ENCODE assay signal across 15 cellular contexts in the genomic region with DNA sequence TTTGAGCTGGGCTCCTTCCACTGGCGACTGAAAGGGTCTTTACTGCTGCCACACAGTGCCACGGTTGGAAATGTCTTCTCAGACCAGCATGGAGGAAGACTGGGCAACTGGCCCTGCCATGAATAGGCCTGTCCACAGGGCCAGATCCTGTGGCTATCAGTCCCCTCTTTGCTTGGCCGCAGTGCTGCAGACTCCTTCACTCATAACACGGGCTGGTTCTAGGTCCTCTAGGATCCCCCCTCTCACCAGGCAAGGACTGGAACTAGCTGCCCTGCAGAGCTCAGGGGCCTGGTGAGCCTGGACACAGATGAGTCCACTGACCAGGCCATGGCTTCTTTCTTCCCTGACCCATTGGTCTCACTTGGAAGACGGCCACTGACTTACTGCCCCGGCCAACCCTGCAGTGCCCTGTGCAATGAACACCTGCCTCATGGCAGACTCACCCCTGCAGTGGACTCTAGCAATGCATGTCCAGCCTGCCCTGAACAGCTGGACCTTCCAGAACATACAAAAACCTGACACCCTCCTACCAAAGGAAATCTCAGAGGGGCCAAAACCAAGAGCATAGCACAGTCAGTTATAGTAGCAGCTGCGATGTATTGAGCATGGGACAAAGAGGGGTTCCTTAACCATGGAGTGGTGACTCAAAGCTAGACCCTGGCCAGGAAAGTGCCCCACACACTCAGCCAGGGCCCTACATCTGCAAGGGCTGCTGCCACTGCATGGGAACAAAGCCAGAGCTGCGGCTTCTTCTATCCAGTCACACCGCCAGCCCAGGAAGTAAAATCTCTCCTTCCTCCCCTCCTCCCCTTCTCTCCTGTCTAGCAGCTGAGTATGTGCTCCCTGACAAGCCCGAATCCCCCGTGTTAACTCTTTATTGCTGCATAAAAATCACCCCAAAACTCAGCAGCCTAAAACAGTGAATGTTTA.
DNase-seq lines count a peak whose midpoint lies in the region; TF ChIP-seq lines count a peak whose summit lies in the region.
"Had no signal": no experiment of that assay in that cellular context is flagged by ENCODE, and none has a peak within 500 bp of the region (broad histone marks: within the 10 kb centered on the region; RNA-seq: fewer than 3 reads in every experiment).

No MANE protein-coding gene starts in this region.

- H3K27me3 Mint-ChIP-seq in neural crest cell (ENCODE audit: low read depth), result no peaks in the 10 kb centered on the region

- POLR2A ChIA-PET in RWPE1 (lab: Yijun Ruan, JAX; ENCODE audit: low non-redundant PET), result no interaction called here

- CTCF ChIA-PET in RWPE1 (lab: Yijun Ruan, JAX), result interaction anchor here (0.6 to 0.8 kb wide), 2 partner anchors 12 to 46 kb away, joined by 3 read pairs; no protein-coding TSS in a partner anchor

- no peak for TF ChIP-seq CTCF in neural crest cell (conservative IDR thresholded peaks at IDR 0.05)
- no peak for TF ChIP-seq CTCF in RWPE1 (conservative IDR thresholded peaks at IDR 0.05; ENCODE audit: low read depth)

- H3K4me3 Mint-ChIP-seq in neural crest cell, result no peak overlapping the region
- H3K4me3 Mint-ChIP-seq: natural killer cell treated with Interleukin-12 subunit alpha and Interleukin-12 subunit beta and Interleukin-15 and Interleukin-18, amount 100 ng/mL, for 72 hours had no signal

- no peaks in the 10 kb centered on the region for H3K9me3 Mint-ChIP-seq in neural crest cell
- H3K9me3 Mint-ChIP-seq: natural killer cell treated with Interleukin-12 subunit alpha and Interleukin-12 subunit beta and Interleukin-15 and Interleukin-18, amount 100 ng/mL, for 72 hours had no signal

- peaks cover 7% of the 10 kb centered on the region for H3K4me1 Mint-ChIP-seq in neural crest cell

- H3K27ac Mint-ChIP-seq in neural crest cell (ENCODE audit: unreplicated experiment), result peak overlapping the region; percentile 16
- H3K27ac Mint-ChIP-seq: natural killer cell treated with Interleukin-12 subunit alpha and Interleukin-12 subunit beta and Interleukin-15 and Interleukin-18, amount 100 ng/mL, for 72 hours had no signal

- H3K27ac ChIP-seq in RWPE1, result no peak overlapping the region

- DNase-seq in NCI-H2227 (lab: John Stamatoyannopoulos, UW; ENCODE audit: unreplicated experiment) (peak; percentile 1), NCI-H2227 treated with DMSO at 0.1 percent for 48 hours (lab: John Stamatoyannopoulos, UW) (no peak), Kasumi-1 (lab: John Stamatoyannopoulos, UW) (peak; percentile 30 to 36), ecto neural progenitor cell (ENCODE audit: low spot score) (peak; percentile 41), neural crest cell (ENCODE audit: low read depth, low spot score) (no peak), RWPE1 (ENCODE audit: low spot score) (no peak), activated gamma-delta T cell (lab: John Stamatoyannopoulos, UW) (no peak), GOT3 (lab: John Stamatoyannopoulos, UW) (no peak)
- DNase-seq: 8988T; caudate nucleus; NCI-H510A; RPMI8226; stimulated activated CD4-positive, alpha-beta T cell treated with anti-CD3 and anti-CD28 coated beads, Interleukin-12 subunit alpha, Interleukin-12 subunit beta, amount 100 ng/mL, for 4 hours; trophoblast cell had no signal

- H3K36me3 Mint-ChIP-seq in neural crest cell (ENCODE audit: low read depth), result no peaks in the 10 kb centered on the region
- H3K36me3 Mint-ChIP-seq: natural killer cell treated with Interleukin-12 subunit alpha and Interleukin-12 subunit beta and Interleukin-15 and Interleukin-18, amount 100 ng/mL, for 72 hours had no signal

Comparison
In these comparisons a context has a peak if more than half of its experiments do, and no peak if none do; other contexts are left out.
1. DNase-seq: peak in NCI-H2227 (single experiment), Kasumi-1 (2 of 2) and ecto neural progenitor cell (single experiment); none in NCI-H2227 treated with DMSO at 0.1 percent for 48 hours (single experiment), neural crest cell (single experiment), RWPE1 (single experiment), activated gamma-delta T cell (single experiment) and GOT3 (single experiment).